Comparison of ENCODE assay signal across 1 cellular context in genomic region chr20:3744806-3745685, GRCh38.
TF ChIP-seq lines count a peak whose summit lies in the region.

No MANE protein-coding gene starts in this region.

TF ChIP-seq in K562, 482 proteins besides CTCF, POLR2A, EP300 and RAD21 (continued from another document and continues in another):
- no peak; the same call in 1 of the 2 replicates for TF ChIP-seq ZBTB40 (IDR thresholded peaks at IDR 0.05)
- TF ChIP-seq ZBTB40 (CRISPR knock-in tag; IDR thresholded peaks at IDR 0.05), result no peak
- TF ChIP-seq TAL1 (IDR thresholded peaks at IDR 0.05), result no peak
- TF ChIP-seq NONO (IDR thresholded peaks at IDR 0.05; ENCODE audit: low read depth in 2 of 2, low read length in 1 of 2), result no peak
- no peak for TF ChIP-seq ILF3 (IDR thresholded peaks at IDR 0.05; ENCODE audit: borderline replicate concordance)
- TF ChIP-seq ZNF76 (CRISPR knock-in tag; IDR thresholded peaks at IDR 0.05; ENCODE audit: borderline replicate concordance), result no peak
- no peak for TF ChIP-seq BACH1 (tag; IDR thresholded peaks at IDR 0.05)
- no peak for TF ChIP-seq NR2C1 (IDR thresholded peaks at IDR 0.05)
- TF ChIP-seq NR2C1 (tag; IDR thresholded peaks at IDR 0.05), result no peak
- TF ChIP-seq ZNF24 (IDR thresholded peaks at IDR 0.05), result no peak
- TF ChIP-seq RBFOX2 (IDR thresholded peaks at IDR 0.05; ENCODE audit: low read depth, low read length), result peak; percentile 70
- TF ChIP-seq, protein P1, sequence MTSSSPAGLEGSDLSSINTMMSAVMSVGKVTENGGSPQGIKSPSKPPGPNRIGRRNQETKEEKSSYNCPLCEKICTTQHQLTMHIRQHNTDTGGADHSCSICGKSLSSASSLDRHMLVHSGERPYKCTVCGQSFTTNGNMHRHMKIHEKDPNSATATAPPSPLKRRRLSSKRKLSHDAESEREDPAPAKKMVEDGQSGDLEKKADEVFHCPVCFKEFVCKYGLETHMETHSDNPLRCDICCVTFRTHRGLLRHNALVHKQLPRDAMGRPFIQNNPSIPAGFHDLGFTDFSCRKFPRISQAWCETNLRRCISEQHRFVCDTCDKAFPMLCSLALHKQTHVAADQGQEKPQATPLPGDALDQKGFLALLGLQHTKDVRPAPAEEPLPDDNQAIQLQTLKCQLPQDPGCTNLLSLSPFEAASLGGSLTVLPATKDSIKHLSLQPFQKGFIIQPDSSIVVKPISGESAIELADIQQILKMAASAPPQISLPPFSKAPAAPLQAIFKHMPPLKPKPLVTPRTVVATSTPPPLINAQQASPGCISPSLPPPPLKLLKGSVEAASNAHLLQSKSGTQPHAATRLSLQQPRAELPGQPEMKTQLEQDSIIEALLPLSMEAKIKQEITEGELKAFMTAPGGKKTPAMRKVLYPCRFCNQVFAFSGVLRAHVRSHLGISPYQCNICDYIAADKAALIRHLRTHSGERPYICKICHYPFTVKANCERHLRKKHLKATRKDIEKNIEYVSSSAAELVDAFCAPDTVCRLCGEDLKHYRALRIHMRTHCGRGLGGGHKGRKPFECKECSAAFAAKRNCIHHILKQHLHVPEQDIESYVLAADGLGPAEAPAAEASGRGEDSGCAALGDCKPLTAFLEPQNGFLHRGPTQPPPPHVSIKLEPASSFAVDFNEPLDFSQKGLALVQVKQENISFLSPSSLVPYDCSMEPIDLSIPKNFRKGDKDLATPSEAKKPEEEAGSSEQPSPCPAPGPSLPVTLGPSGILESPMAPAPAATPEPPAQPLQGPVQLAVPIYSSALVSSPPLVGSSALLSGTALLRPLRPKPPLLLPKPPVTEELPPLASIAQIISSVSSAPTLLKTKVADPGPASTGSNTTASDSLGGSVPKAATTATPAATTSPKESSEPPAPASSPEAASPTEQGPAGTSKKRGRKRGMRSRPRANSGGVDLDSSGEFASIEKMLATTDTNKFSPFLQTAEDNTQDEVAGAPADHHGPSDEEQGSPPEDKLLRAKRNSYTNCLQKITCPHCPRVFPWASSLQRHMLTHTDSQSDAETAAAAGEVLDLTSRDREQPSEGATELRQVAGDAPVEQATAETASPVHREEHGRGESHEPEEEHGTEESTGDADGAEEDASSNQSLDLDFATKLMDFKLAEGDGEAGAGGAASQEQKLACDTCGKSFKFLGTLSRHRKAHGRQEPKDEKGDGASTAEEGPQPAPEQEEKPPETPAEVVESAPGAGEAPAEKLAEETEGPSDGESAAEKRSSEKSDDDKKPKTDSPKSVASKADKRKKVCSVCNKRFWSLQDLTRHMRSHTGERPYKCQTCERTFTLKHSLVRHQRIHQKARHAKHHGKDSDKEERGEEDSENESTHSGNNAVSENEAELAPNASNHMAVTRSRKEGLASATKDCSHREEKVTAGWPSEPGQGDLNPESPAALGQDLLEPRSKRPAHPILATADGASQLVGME (CRISPR knock-in tag; IDR thresholded peaks at IDR 0.05), result no peak
- TF ChIP-seq, protein P2, sequence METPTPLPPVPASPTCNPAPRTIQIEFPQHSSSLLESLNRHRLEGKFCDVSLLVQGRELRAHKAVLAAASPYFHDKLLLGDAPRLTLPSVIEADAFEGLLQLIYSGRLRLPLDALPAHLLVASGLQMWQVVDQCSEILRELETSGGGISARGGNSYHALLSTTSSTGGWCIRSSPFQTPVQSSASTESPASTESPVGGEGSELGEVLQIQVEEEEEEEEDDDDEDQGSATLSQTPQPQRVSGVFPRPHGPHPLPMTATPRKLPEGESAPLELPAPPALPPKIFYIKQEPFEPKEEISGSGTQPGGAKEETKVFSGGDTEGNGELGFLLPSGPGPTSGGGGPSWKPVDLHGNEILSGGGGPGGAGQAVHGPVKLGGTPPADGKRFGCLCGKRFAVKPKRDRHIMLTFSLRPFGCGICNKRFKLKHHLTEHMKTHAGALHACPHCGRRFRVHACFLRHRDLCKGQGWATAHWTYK (CRISPR knock-in tag; IDR thresholded peaks at IDR 0.05), result no peak
- TF ChIP-seq HDAC3 (IDR thresholded peaks at IDR 0.05; ENCODE audit: borderline replicate concordance, partially characterized antibody), result no peak
- TF ChIP-seq CBX1 (IDR thresholded peaks at IDR 0.05; ENCODE audit: low read depth), result no peak
- TF ChIP-seq, protein P3, sequence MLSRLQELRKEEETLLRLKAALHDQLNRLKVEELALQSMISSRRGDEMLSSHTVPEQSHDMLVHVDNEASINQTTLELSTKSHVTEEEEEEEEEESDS (CRISPR knock-in tag; IDR thresholded peaks at IDR 0.05), result no peak
- no peak for TF ChIP-seq CREB3L1 (IDR thresholded peaks at IDR 0.05; ENCODE audit: borderline replicate concordance, low read depth)
- TF ChIP-seq MECOM (CRISPR knock-in tag; IDR thresholded peaks at IDR 0.05), result no peak
- TF ChIP-seq PRDM10 (IDR thresholded peaks at IDR 0.05; ENCODE audit: partially characterized antibody), result no peak
- no peak for TF ChIP-seq GTF2E2 (tag; IDR thresholded peaks at IDR 0.05)
- TF ChIP-seq RBM34 (IDR thresholded peaks at IDR 0.05; ENCODE audit: borderline replicate concordance, insufficient read depth, low read length), result no peak
- TF ChIP-seq ZNF277 (CRISPR knock-in tag; IDR thresholded peaks at IDR 0.05; ENCODE audit: borderline replicate concordance), result no peak
- TF ChIP-seq ARID2 (IDR thresholded peaks at IDR 0.05), result no peak
- no peak for TF ChIP-seq ZNF778 (CRISPR knock-in tag; IDR thresholded peaks at IDR 0.05)
- no peak for TF ChIP-seq E2F4 (CRISPR knock-in tag; IDR thresholded peaks at IDR 0.05; ENCODE audit: low read depth)
- 0 out of 2 replicates have a peak, but pooled peaks have one; percentile 9 for TF ChIP-seq CREB1 (IDR thresholded peaks at IDR 0.05)
- TF ChIP-seq CREB1 (CRISPR knock-in tag; IDR thresholded peaks at IDR 0.05), result 0 out of 2 replicates have a peak, but pooled peaks have one; percentile 23
- 0 out of 2 replicates have a peak, but pooled peaks have one; percentile 21 for TF ChIP-seq SMARCE1 (IDR thresholded peaks at IDR 0.05)
